Comparison of ENCODE assay signal across 18 cellular contexts in genomic region chr4:151668687-151669402, GRCh38.
A peak's percentile ranks its signal among the peaks of the same experiment; 100 is the strongest.
DNase-seq lines count a peak whose midpoint lies in the region; ATAC-seq and TF ChIP-seq lines count a peak whose summit lies in the region.
"Had no signal": no experiment of that assay in that cellular context is flagged by ENCODE, and none has a peak within 500 bp of the region (broad histone marks: within the 10 kb centered on the region; RNA-seq: fewer than 3 reads in every experiment).

No MANE protein-coding gene starts in this region.

- in situ Hi-C loops in IMR-90 (cut with MboI; ENCODE audit: low sequenced_read_pairs): no loop called here

- DNase-seq in IMR-90 (peak; percentile 75), adipocyte (ENCODE audit: low read depth) (peak; percentile 41), foreskin fibroblast (peak; percentile 20 to 64), HuH-7.5 (ENCODE audit: low spot score) (no peak), GM10248 (ENCODE audit: extremely low spot score) (no peak)
- DNase-seq: activated CD4-positive, alpha-beta T cell treated with anti-CD3 and anti-CD28 coated beads, Interleukin-2, amount 50 U/mL, for 4 hours; activated naive CD4-positive, alpha-beta T cell; COR-L47; dermis blood vessel endothelial cell; Kasumi-1; left ventricle myocardium superior; NCI-H526 treated with DMSO at 0.1 percent for 48 hours; SHP77 treated with DMSO at 0.1 percent for 48 hours; T-helper 17 cell; transverse colon had no signal

- POLR2A ChIA-PET in IMR-90 (lab: Charles Lee; ENCODE audit: unreplicated experiment): no interaction called here
- POLR2A ChIA-PET in GM10248 (lab: Yijun Ruan, JAX): no interaction called here

- H3K79me1 ChIP-seq in IMR-90 (ENCODE audit: low read depth in 1 of 2, low read length in 2 of 2): no peaks in the 10 kb centered on the region

- BruUV-seq in IMR-90 (replicated peaks; lab: Mats Ljungman, UMichigan): no TSS peak

- no peak overlapping the region for H2BK120ac ChIP-seq in IMR-90 (ENCODE audit: low read depth, low read length)

- peak overlapping the region; percentile 22 for H3K4me2 ChIP-seq in IMR-90 (ENCODE audit: low read depth, low read length)

- H3K27ac ChIP-seq in IMR-90 (ENCODE audit: insufficient read depth, low read length) (no peak overlapping the region), skin epidermis (peak overlapping the region in 14 of 21 experiments; percentile 6 to 81 (median 44))
- H3K27ac ChIP-seq: transverse colon, VCaP had no signal

- H3K36me3 ChIP-seq in IMR-90 (ENCODE audit: control insufficient read depth, insufficient read depth, low read length) (no peaks in the 10 kb centered on the region), adipocyte (ENCODE audit: control insufficient read depth, insufficient read depth, low read length, severe bottlenecking) (no peaks in the 10 kb centered on the region)
- H3K36me3 ChIP-seq: transverse colon had no signal

- H3K4me3 ChIP-seq in IMR-90 (ENCODE audit: insufficient read depth, low read depth, low read length): no peak overlapping the region
- no peak overlapping the region for H3K4me3 ChIP-seq in adipocyte (ENCODE audit: low read length)
- no peak overlapping the region for H3K4me3 ChIP-seq in foreskin fibroblast (ENCODE audit: low read depth in 1 of 2, low read length in 2 of 2)
- H3K4me3 ChIP-seq in skin epidermis: no peak overlapping the region
- H3K4me3 ChIP-seq: transverse colon had no signal

- no peak overlapping the region for H4K8ac ChIP-seq in IMR-90 (ENCODE audit: low read depth in 2 of 2, low read length in 2 of 2)

- H3K56ac ChIP-seq in IMR-90 (ENCODE audit: extremely low read depth, insufficient read depth, low read length): no peak overlapping the region

- no peaks in the 10 kb centered on the region for H4K20me1 ChIP-seq in IMR-90 (ENCODE audit: insufficient read depth, low read length)

- 0 out of 2 replicates have a peak overlapping the region, but pooled peaks have one; percentile 14 for H3K14ac ChIP-seq in IMR-90 (replicated peaks; ENCODE audit: low read depth, low read length)

- H2AK9ac ChIP-seq in IMR-90 (replicated peaks; ENCODE audit: low read depth, low read length, poor library complexity): no peak overlapping the region

- no peak overlapping the region; the same call in 1 of the 2 replicates for H3K4ac ChIP-seq in IMR-90 (ENCODE audit: low read depth, low read length)

- CTCF ChIA-PET in IMR-90 (lab: Yijun Ruan, JAX) (no interaction called here), GM10248 (lab: Yijun Ruan, JAX) (interaction anchor here (2.5 kb wide), 1 partner anchor 15 kb away, joined by 8 read pairs; no protein-coding TSS in a partner anchor)

- peak overlapping the region; percentile 2; the same call in 1 of the 2 replicates for H3K18ac ChIP-seq in IMR-90 (ENCODE audit: low read depth, low read length)

- H3K9ac ChIP-seq in IMR-90 (ENCODE audit: low read depth, low read length) (no peak overlapping the region), adipocyte (ENCODE audit: low read length) (no peak overlapping the region)

- WGBS in IMR-90 (ENCODE audit: extremely low coverage in 2 of 2, insufficient read length in 1 of 2), 2 experiments: no CpG with 5 or more reads among the region's 4 CpGs

- dilution Hi-C loops in IMR-90 (cut with HindIII; ENCODE audit: low sequenced_read_pairs, unreplicated experiment): no loop called here

- ATAC-seq in IMR-90 (ENCODE audit: low read depth) (peak; percentile 86), HG03097 (IDR thresholded peaks at IDR 0.05; ENCODE audit: low FRiP score, unreplicated experiment) (no peak)
- ATAC-seq: left ventricle myocardium superior, T-helper 17 cell had no signal

- no peaks in the 10 kb centered on the region; the same call in 1 of the 2 replicates for H3K9me1 ChIP-seq in IMR-90 (ENCODE audit: insufficient read depth, low read length)

- H3K27me3 ChIP-seq in IMR-90 (ENCODE audit: control insufficient read depth, insufficient read depth, low read length): no peaks in the 10 kb centered on the region
- no peaks in the 10 kb centered on the region for H3K27me3 ChIP-seq in adipocyte (replicated peaks; ENCODE audit: control insufficient read depth, insufficient read depth, low read length)
- H3K27me3 ChIP-seq: transverse colon had no signal

- TF ChIP-seq RAD21 in IMR-90 (IDR thresholded peaks at IDR 0.05; ENCODE audit: low read length): no peak

- no peak overlapping the region for H3K23ac ChIP-seq in IMR-90 (ENCODE audit: low read depth, low read length)

- H3K4me1 ChIP-seq in IMR-90 (ENCODE audit: control insufficient read depth, insufficient read depth, low read length): peaks cover 6% of the 10 kb centered on the region
- H3K4me1 ChIP-seq in adipocyte (ENCODE audit: control insufficient read depth, insufficient read depth, low read length): peaks cover 13% of the 10 kb centered on the region
- H3K4me1 ChIP-seq: transverse colon had no signal

- H3K9me3 ChIP-seq in IMR-90 (ENCODE audit: control insufficient read depth, insufficient read depth, low read length): no peaks in the 10 kb centered on the region
- H3K9me3 ChIP-seq in adipocyte (ENCODE audit: control insufficient read depth, low read length): no peaks in the 10 kb centered on the region
- H3K9me3 ChIP-seq: transverse colon had no signal

- H4K91ac ChIP-seq in IMR-90 (ENCODE audit: insufficient read depth, low read depth, low read length): peak overlapping the region; percentile 8; the same call in 1 of the 2 replicates

- intact Hi-C loops in IMR-90 (cut with micrococcal nuclease): no loop called here

- H2BK20ac ChIP-seq in IMR-90 (ENCODE audit: low read depth, low read length): no peak overlapping the region

- no peak overlapping the region for H2BK15ac ChIP-seq in IMR-90 (ENCODE audit: low read depth, low read length)

- no peak overlapping the region for H2AFZ ChIP-seq in IMR-90 (replicated peaks; ENCODE audit: low read length, poor library complexity)

- no peak overlapping the region for H2AK5ac ChIP-seq in IMR-90 (ENCODE audit: low read depth, low read length)

- TF ChIP-seq POLR2A in IMR-90 (IDR thresholded peaks at IDR 0.05; ENCODE audit: low read depth, low read length): no peak

- H4K5ac ChIP-seq in IMR-90 (ENCODE audit: low read depth, low read length): no peak overlapping the region

- TF ChIP-seq CTCF in IMR-90 (conservative IDR thresholded peaks at IDR 0.05; ENCODE audit: low read depth, low read length) (no peak), foreskin fibroblast (IDR thresholded peaks at IDR 0.05; ENCODE audit: low read depth, low read length) (no peak), GM10248 (IDR thresholded peaks at IDR 0.05; ENCODE audit: control extremely low read depth, extremely low read depth, low read depth, missing control alignments) (no peak)

- no peak overlapping the region for H2BK5ac ChIP-seq in IMR-90 (ENCODE audit: low read depth, low read length, poor library complexity, severe bottlenecking)

TF ChIP-seq in IMR-90, 13 proteins besides CTCF, POLR2A, EP300 and RAD21:
- TF ChIP-seq BHLHE40 (IDR thresholded peaks at IDR 0.05; ENCODE audit: low read depth, low read length) (no peak), MAZ (IDR thresholded peaks at IDR 0.05; ENCODE audit: borderline replicate concordance, low read depth, low read length) (no peak), CHD1 (IDR thresholded peaks at IDR 0.05; ENCODE audit: low read depth, low read length) (no peak), ELK1 (IDR thresholded peaks at IDR 0.05; ENCODE audit: borderline replicate concordance, low read depth, low read length) (no peak), RCOR1 (IDR thresholded peaks at IDR 0.05; ENCODE audit: insufficient replicate concordance, low read length) (no peak), NFE2L2 (IDR thresholded peaks at IDR 0.05; ENCODE audit: low read depth, low read length) (no peak), SMC3 (IDR thresholded peaks at IDR 0.05; ENCODE audit: low read depth, low read length) (no peak), FOS (IDR thresholded peaks at IDR 0.05; ENCODE audit: low read depth, low read length) (no peak), MAFK (IDR thresholded peaks at IDR 0.05; ENCODE audit: low read depth, low read length) (no peak), MXI1 (IDR thresholded peaks at IDR 0.05; ENCODE audit: borderline replicate concordance, low read depth, low read length) (no peak), CEBPB (IDR thresholded peaks at IDR 0.05; ENCODE audit: low read depth, low read length) (no peak), RFX5 (IDR thresholded peaks at IDR 0.05; ENCODE audit: low read depth, low read length) (no peak)
- TF ChIP-seq, protein P1, sequence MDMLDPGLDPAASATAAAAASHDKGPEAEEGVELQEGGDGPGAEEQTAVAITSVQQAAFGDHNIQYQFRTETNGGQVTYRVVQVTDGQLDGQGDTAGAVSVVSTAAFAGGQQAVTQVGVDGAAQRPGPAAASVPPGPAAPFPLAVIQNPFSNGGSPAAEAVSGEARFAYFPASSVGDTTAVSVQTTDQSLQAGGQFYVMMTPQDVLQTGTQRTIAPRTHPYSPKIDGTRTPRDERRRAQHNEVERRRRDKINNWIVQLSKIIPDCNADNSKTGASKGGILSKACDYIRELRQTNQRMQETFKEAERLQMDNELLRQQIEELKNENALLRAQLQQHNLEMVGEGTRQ (IDR thresholded peaks at IDR 0.05; ENCODE audit: low read depth, low read length): no peak

Comparison
In these comparisons a context has a peak if more than half of its experiments do, and no peak if none do; other contexts are left out.
1. DNase-seq: peak in IMR-90 (single experiment), adipocyte (single experiment) and foreskin fibroblast (2 of 2); none in HuH-7.5 (single experiment) and GM10248 (single experiment).